Comparison of ENCODE assay signal across 25 cellular contexts in the genomic region with DNA sequence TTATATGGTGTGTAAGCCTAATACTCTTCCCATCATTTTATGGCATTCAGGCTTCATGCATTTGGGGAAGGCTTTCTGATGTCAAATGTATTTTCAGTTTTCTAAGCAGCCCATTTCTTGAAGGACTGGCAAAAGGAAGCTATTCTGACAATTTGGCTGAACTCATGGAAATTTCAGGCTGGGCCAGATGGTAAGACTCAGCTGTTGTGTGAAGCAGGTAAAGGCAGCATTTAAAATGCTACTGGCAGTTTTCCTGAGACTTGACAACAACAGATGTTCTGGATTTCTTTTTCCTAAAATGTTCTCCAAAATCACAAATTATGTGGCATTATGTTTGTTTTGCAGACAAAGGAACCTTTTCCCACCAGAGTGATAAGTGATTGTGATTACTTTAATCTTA.
DNase-seq lines count a peak whose midpoint lies in the region; TF ChIP-seq lines count a peak whose summit lies in the region.
"Had no signal": no experiment of that assay in that cellular context is flagged by ENCODE, and none has a peak within 500 bp of the region (broad histone marks: within the 10 kb centered on the region; RNA-seq: fewer than 3 reads in every experiment).

No MANE protein-coding gene starts in this region.

- H3K4me3 Mint-ChIP-seq in endodermal cell (no peak overlapping the region), chondrocyte (ENCODE audit: unreplicated experiment) (no peak overlapping the region)
- H3K4me3 Mint-ChIP-seq: activated T-cell treated with anti-CD3 and anti-CD28 coated beads, Interleukin-2, amount 50 U/mL, for 72 hours; CD14-positive monocyte; GM23338; IgD-negative memory B cell; natural killer cell treated with Interleukin-12 subunit alpha and Interleukin-12 subunit beta and Interleukin-15 and Interleukin-18, amount 100 ng/mL, for 72 hours had no signal

- H3K36me3 Mint-ChIP-seq in endodermal cell (ENCODE audit: low read depth) (no peaks in the 10 kb centered on the region), chondrocyte (ENCODE audit: low read depth) (no peaks in the 10 kb centered on the region)
- H3K36me3 Mint-ChIP-seq: CD14-positive monocyte; natural killer cell treated with Interleukin-12 subunit alpha and Interleukin-12 subunit beta and Interleukin-15 and Interleukin-18, amount 100 ng/mL, for 72 hours had no signal

- H3K27me3 Mint-ChIP-seq in endodermal cell (ENCODE audit: insufficient read depth), result no peaks in the 10 kb centered on the region
- no peaks in the 10 kb centered on the region for H3K27me3 Mint-ChIP-seq in chondrocyte (ENCODE audit: low read depth)
- H3K27me3 Mint-ChIP-seq: IgD-negative memory B cell; natural killer cell treated with Interleukin-12 subunit alpha and Interleukin-12 subunit beta and Interleukin-15 and Interleukin-18, amount 100 ng/mL, for 72 hours had no signal

- no peak for TF ChIP-seq CTCF in endodermal cell (conservative IDR thresholded peaks at IDR 0.05)
- TF ChIP-seq CTCF in chondrocyte (IDR thresholded peaks at IDR 0.05), result no peak

- peak; percentile 1 for DNase-seq in NCI-H1105 treated with DMSO at 0.1 percent for 48 hours (lab: John Stamatoyannopoulos, UW)
- DNase-seq in NCI-H1105 (lab: John Stamatoyannopoulos, UW), result no peak
- DNase-seq in NCI-H446 treated with DMSO at 0.1 percent for 48 hours (lab: John Stamatoyannopoulos, UW), result peak; percentile 91
- no peak for DNase-seq in endodermal cell
- DNase-seq in superior temporal gyrus (ENCODE audit: extremely low spot score), result peak; percentile 64
- DNase-seq in activated effector memory CD4-positive, alpha-beta T cell treated with Interleukin-2 at 50 U/mL for 16 hours, result no peak
- DNase-seq in activated naive CD4-positive, alpha-beta T cell treated with anti-CD3 and anti-CD28 coated beads, Interleukin-2, amount 50 U/mL, for 16 hours, result no peak
- DNase-seq in chondrocyte (ENCODE audit: low spot score), result no peak
- DNase-seq: 8988T; activated CD4-positive, alpha-beta T cell treated with anti-CD3 and anti-CD28 coated beads, Interleukin-2, amount 50 U/mL, for 48 hours; activated naive CD4-positive, alpha-beta T cell; activated T-cell treated with anti-CD3 and anti-CD28 coated beads, Interleukin-2, amount 50 U/mL, for 72 hours; central memory CD4-positive, alpha-beta T cell; dermis blood vessel endothelial cell; DND-41; lower lobe of right lung; NCI-H187 treated with DMSO at 0.1 percent for 48 hours; stimulated activated CD4-positive, alpha-beta T cell treated with anti-CD3 and anti-CD28 coated beads, Interleukin-15, amount 100 ng/mL, for 24 hours; stimulated activated CD4-positive, alpha-beta T cell treated with anti-CD3 and anti-CD28 coated beads, Interleukin-4, amount 100 ng/mL, for 4 hours; trophoblast cell had no signal

- peaks cover 10% of the 10 kb centered on the region for H3K9me3 Mint-ChIP-seq in endodermal cell
- peaks cover 18% of the 10 kb centered on the region for H3K9me3 Mint-ChIP-seq in chondrocyte (ENCODE audit: low read depth)

- peak overlapping the region; percentile 0 for H3K4me3 ChIP-seq in endodermal cell (ENCODE audit: low read length)
- H3K4me3 ChIP-seq: GM23338, lower lobe of right lung, SK-N-MC had no signal

- H3K27ac ChIP-seq in endodermal cell (ENCODE audit: low read depth, low read length), result no peak overlapping the region
- H3K27ac ChIP-seq: lower lobe of right lung, SK-N-MC had no signal

- no peaks in the 10 kb centered on the region for H3K27me3 ChIP-seq in endodermal cell (ENCODE audit: control insufficient read depth, insufficient read depth, low read length, poor library complexity, severe bottlenecking)

- no peak overlapping the region for H3K9ac ChIP-seq in endodermal cell (ENCODE audit: extremely low read depth, low read length, poor library complexity, severe bottlenecking)

- peaks cover 7% of the 10 kb centered on the region for H3K9me3 ChIP-seq in endodermal cell (ENCODE audit: control insufficient read depth, low read length)
- H3K9me3 ChIP-seq: lower lobe of right lung had no signal

- peaks cover 9% of the 10 kb centered on the region for H3K4me1 ChIP-seq in endodermal cell (ENCODE audit: control insufficient read depth, insufficient read depth, low read length)
- H3K4me1 ChIP-seq: lower lobe of right lung had no signal

- H3K36me3 ChIP-seq in endodermal cell (ENCODE audit: control insufficient read depth, insufficient read depth, low read length), result no peaks in the 10 kb centered on the region
- H3K36me3 ChIP-seq: lower lobe of right lung had no signal

- H3K27ac Mint-ChIP-seq in endodermal cell (no peak overlapping the region), chondrocyte (ENCODE audit: unreplicated experiment) (no peak overlapping the region)
- H3K27ac Mint-ChIP-seq: activated T-cell treated with anti-CD3 and anti-CD28 coated beads, Interleukin-2, amount 50 U/mL, for 72 hours; CD14-positive monocyte; GM23338; IgD-negative memory B cell; natural killer cell treated with Interleukin-12 subunit alpha and Interleukin-12 subunit beta and Interleukin-15 and Interleukin-18, amount 100 ng/mL, for 72 hours had no signal

- peaks cover 12% of the 10 kb centered on the region for H3K4me1 Mint-ChIP-seq in endodermal cell
- H3K4me1 Mint-ChIP-seq in chondrocyte (ENCODE audit: low read depth), result no peaks in the 10 kb centered on the region
- H3K4me1 Mint-ChIP-seq: CD14-positive monocyte, IgD-negative memory B cell had no signal

Comparison
In these comparisons a context has a peak if more than half of its experiments do, and no peak if none do; other contexts are left out.
1. DNase-seq: peak in NCI-H1105 treated with DMSO at 0.1 percent for 48 hours (single experiment), NCI-H446 treated with DMSO at 0.1 percent for 48 hours (single experiment) and superior temporal gyrus (single experiment); none in NCI-H1105 (single experiment), endodermal cell (single experiment), activated effector memory CD4-positive, alpha-beta T cell treated with Interleukin-2 at 50 U/mL for 16 hours (single experiment), activated naive CD4-positive, alpha-beta T cell treated with anti-CD3 and anti-CD28 coated beads, Interleukin-2, amount 50 U/mL, for 16 hours (single experiment) and chondrocyte (single experiment).